1 cellular context compared by ENCODE assay signal in the genomic region with DNA sequence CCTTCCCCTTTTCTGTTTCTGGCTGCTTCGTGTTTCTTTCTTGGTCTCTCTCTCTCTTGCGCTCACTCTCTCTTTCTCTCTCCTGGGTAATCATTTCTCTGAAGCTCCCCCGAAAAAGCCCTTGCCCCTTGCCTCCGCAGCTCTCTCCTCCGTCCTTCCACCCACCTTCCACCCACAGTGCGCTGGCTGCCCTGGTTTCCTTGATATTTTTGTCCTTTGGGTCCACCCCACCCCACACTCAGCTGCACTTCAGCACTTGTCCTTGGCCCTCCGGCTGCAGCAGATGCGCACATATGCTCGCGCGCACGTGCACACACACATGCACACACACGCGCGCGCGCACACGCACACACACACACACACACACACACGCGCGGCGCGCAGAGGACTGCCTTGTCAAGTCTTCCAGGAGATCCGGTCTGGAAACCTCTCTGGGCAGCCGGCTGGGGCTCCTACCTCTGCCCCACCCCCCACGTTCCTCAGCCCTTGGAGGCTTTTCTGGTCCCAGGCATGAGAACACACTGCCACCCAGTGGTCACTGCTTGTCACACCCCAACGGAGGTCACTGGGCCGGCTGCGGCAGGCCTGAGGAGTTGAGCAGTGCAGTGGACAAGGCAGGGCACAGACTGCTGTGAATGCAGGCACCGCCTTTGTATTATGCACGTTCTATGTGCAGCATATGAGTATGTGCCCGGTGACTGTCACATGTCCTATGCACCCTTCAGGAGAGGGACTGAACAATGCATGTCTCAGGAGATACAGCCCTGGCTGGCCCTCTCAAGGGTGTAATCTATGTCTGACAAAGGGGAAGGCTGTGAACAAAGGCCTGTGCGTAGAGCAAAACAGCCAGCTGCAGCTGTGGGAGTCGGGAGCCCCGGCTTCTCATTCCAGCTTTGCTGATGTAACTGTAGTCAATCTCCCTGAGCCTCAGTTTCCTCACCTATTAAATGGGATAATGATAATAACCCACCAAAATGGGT.
A peak's percentile ranks its signal among the peaks of the same experiment; 100 is the strongest.
TF ChIP-seq lines count a peak whose summit lies in the region.

No MANE protein-coding gene starts in this region.

TF ChIP-seq in H1, 55 proteins besides CTCF, POLR2A, EP300 and RAD21 (continues in another document):
- no peak for TF ChIP-seq JUN (IDR thresholded peaks at IDR 0.05; ENCODE audit: low read depth, low read length)
- no peak; the same call in 1 of the 2 replicates for TF ChIP-seq CEBPB (IDR thresholded peaks at IDR 0.05; ENCODE audit: low read depth, low read length)
- 0 out of 2 replicates have a peak, but pooled peaks have one; percentile 19 for TF ChIP-seq TBP (IDR thresholded peaks at IDR 0.05; ENCODE audit: low read depth, low read length)
- no peak for TF ChIP-seq KDM5A (IDR thresholded peaks at IDR 0.05; ENCODE audit: low read length)
- TF ChIP-seq GTF2F1 (IDR thresholded peaks at IDR 0.05; ENCODE audit: borderline replicate concordance, low read depth, low read length) = no peak
- no peak for TF ChIP-seq CHD1 (IDR thresholded peaks at IDR 0.05; ENCODE audit: low read depth, low read length)
- TF ChIP-seq HDAC2 (IDR thresholded peaks at IDR 0.05; ENCODE audit: borderline replicate concordance in 1 of 2, low read depth in 2 of 2, low read length in 2 of 2) = no peak; a peak in 1 of 4 replicates
- TF ChIP-seq KDM1A (IDR thresholded peaks at IDR 0.05; ENCODE audit: borderline replicate concordance, low read length) = no peak
- TF ChIP-seq TEAD4 (IDR thresholded peaks at IDR 0.05; ENCODE audit: low read depth, low read length) = no peak
- no peak for TF ChIP-seq TAF7 (optimal IDR thresholded peaks at IDR 0.05; ENCODE audit: borderline replicate concordance, low read depth, low read length)
- TF ChIP-seq, protein P1, sequence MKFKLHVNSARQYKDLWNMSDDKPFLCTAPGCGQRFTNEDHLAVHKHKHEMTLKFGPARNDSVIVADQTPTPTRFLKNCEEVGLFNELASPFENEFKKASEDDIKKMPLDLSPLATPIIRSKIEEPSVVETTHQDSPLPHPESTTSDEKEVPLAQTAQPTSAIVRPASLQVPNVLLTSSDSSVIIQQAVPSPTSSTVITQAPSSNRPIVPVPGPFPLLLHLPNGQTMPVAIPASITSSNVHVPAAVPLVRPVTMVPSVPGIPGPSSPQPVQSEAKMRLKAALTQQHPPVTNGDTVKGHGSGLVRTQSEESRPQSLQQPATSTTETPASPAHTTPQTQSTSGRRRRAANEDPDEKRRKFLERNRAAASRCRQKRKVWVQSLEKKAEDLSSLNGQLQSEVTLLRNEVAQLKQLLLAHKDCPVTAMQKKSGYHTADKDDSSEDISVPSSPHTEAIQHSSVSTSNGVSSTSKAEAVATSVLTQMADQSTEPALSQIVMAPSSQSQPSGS (IDR thresholded peaks at IDR 0.05; ENCODE audit: low read length) = peak; percentile 77
- TF ChIP-seq NANOG (IDR thresholded peaks at IDR 0.05; ENCODE audit: insufficient read depth, low read depth, low read length, poor library complexity, severe bottlenecking) = no peak
- TF ChIP-seq CREB1 (IDR thresholded peaks at IDR 0.05) = peak; percentile 78
- no peak for TF ChIP-seq FOSL1 (IDR thresholded peaks at IDR 0.05; ENCODE audit: insufficient read depth, low read depth, low read length)
- TF ChIP-seq JUND (IDR thresholded peaks at IDR 0.05; ENCODE audit: low read length) = no peak
- peak; percentile 59; the same call in 1 of the 2 replicates for TF ChIP-seq CHD2 (IDR thresholded peaks at IDR 0.05; ENCODE audit: low read length)
- TF ChIP-seq BACH1 (IDR thresholded peaks at IDR 0.05; ENCODE audit: low read length) = 0 out of 2 replicates have a peak, but pooled peaks have one; percentile 24
- peak; percentile 88 for TF ChIP-seq ASH2L (IDR thresholded peaks at IDR 0.05; ENCODE audit: low read length)
- TF ChIP-seq BRCA1 (IDR thresholded peaks at IDR 0.05; ENCODE audit: low read depth, low read length) = no peak
- TF ChIP-seq, protein P2, sequence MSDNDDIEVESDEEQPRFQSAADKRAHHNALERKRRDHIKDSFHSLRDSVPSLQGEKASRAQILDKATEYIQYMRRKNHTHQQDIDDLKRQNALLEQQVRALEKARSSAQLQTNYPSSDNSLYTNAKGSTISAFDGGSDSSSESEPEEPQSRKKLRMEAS (IDR thresholded peaks at IDR 0.05) = peak; percentile 88
- no peak for TF ChIP-seq SP4 (IDR thresholded peaks at IDR 0.05; ENCODE audit: low read length)
- peak; percentile 38 to 80; a peak in 2 of 4 replicates for TF ChIP-seq SIN3A (conservative IDR thresholded peaks at IDR 0.05 in 1 of 2, IDR thresholded peaks at IDR 0.05 in 1 of 2; ENCODE audit: low read depth in 1 of 2, low read length in 2 of 2)
- TF ChIP-seq POLR2AphosphoS5 (IDR thresholded peaks at IDR 0.05; ENCODE audit: low read depth, low read length) = peak; percentile 46
- no peak for TF ChIP-seq MAFK (IDR thresholded peaks at IDR 0.05; ENCODE audit: low read depth, low read length)
- TF ChIP-seq HDAC6 (IDR thresholded peaks at IDR 0.05; ENCODE audit: low read depth, low read length) = no peak
- peak; percentile 41; the same call in 1 of the 2 replicates for TF ChIP-seq SP1 (IDR thresholded peaks at IDR 0.05; ENCODE audit: low read depth, low read length)
- TF ChIP-seq, protein P3, sequence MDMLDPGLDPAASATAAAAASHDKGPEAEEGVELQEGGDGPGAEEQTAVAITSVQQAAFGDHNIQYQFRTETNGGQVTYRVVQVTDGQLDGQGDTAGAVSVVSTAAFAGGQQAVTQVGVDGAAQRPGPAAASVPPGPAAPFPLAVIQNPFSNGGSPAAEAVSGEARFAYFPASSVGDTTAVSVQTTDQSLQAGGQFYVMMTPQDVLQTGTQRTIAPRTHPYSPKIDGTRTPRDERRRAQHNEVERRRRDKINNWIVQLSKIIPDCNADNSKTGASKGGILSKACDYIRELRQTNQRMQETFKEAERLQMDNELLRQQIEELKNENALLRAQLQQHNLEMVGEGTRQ (IDR thresholded peaks at IDR 0.05; ENCODE audit: low read length) = no peak
- TF ChIP-seq SP2 (IDR thresholded peaks at IDR 0.05; ENCODE audit: low read length) = no peak
- TF ChIP-seq SRF (IDR thresholded peaks at IDR 0.05; ENCODE audit: low read depth, low read length) = 0 out of 2 replicates have a peak, but pooled peaks have one; percentile 23
- TF ChIP-seq CTBP2 (IDR thresholded peaks at IDR 0.05; ENCODE audit: borderline replicate concordance, insufficient read depth, insufficient read length, low read length) = no peak
- no peak for TF ChIP-seq TCF12 (IDR thresholded peaks at IDR 0.05; ENCODE audit: low read depth, low read length)
- peak; percentile 60 for TF ChIP-seq KDM4A (IDR thresholded peaks at IDR 0.05; ENCODE audit: low read depth, low read length, severe bottlenecking)
- TF ChIP-seq YY1 (IDR thresholded peaks at IDR 0.05; ENCODE audit: low read depth, low read length) = no peak
- no peak for TF ChIP-seq POU5F1 (IDR thresholded peaks at IDR 0.05; ENCODE audit: low read depth, low read length)
- TF ChIP-seq, protein P4, sequence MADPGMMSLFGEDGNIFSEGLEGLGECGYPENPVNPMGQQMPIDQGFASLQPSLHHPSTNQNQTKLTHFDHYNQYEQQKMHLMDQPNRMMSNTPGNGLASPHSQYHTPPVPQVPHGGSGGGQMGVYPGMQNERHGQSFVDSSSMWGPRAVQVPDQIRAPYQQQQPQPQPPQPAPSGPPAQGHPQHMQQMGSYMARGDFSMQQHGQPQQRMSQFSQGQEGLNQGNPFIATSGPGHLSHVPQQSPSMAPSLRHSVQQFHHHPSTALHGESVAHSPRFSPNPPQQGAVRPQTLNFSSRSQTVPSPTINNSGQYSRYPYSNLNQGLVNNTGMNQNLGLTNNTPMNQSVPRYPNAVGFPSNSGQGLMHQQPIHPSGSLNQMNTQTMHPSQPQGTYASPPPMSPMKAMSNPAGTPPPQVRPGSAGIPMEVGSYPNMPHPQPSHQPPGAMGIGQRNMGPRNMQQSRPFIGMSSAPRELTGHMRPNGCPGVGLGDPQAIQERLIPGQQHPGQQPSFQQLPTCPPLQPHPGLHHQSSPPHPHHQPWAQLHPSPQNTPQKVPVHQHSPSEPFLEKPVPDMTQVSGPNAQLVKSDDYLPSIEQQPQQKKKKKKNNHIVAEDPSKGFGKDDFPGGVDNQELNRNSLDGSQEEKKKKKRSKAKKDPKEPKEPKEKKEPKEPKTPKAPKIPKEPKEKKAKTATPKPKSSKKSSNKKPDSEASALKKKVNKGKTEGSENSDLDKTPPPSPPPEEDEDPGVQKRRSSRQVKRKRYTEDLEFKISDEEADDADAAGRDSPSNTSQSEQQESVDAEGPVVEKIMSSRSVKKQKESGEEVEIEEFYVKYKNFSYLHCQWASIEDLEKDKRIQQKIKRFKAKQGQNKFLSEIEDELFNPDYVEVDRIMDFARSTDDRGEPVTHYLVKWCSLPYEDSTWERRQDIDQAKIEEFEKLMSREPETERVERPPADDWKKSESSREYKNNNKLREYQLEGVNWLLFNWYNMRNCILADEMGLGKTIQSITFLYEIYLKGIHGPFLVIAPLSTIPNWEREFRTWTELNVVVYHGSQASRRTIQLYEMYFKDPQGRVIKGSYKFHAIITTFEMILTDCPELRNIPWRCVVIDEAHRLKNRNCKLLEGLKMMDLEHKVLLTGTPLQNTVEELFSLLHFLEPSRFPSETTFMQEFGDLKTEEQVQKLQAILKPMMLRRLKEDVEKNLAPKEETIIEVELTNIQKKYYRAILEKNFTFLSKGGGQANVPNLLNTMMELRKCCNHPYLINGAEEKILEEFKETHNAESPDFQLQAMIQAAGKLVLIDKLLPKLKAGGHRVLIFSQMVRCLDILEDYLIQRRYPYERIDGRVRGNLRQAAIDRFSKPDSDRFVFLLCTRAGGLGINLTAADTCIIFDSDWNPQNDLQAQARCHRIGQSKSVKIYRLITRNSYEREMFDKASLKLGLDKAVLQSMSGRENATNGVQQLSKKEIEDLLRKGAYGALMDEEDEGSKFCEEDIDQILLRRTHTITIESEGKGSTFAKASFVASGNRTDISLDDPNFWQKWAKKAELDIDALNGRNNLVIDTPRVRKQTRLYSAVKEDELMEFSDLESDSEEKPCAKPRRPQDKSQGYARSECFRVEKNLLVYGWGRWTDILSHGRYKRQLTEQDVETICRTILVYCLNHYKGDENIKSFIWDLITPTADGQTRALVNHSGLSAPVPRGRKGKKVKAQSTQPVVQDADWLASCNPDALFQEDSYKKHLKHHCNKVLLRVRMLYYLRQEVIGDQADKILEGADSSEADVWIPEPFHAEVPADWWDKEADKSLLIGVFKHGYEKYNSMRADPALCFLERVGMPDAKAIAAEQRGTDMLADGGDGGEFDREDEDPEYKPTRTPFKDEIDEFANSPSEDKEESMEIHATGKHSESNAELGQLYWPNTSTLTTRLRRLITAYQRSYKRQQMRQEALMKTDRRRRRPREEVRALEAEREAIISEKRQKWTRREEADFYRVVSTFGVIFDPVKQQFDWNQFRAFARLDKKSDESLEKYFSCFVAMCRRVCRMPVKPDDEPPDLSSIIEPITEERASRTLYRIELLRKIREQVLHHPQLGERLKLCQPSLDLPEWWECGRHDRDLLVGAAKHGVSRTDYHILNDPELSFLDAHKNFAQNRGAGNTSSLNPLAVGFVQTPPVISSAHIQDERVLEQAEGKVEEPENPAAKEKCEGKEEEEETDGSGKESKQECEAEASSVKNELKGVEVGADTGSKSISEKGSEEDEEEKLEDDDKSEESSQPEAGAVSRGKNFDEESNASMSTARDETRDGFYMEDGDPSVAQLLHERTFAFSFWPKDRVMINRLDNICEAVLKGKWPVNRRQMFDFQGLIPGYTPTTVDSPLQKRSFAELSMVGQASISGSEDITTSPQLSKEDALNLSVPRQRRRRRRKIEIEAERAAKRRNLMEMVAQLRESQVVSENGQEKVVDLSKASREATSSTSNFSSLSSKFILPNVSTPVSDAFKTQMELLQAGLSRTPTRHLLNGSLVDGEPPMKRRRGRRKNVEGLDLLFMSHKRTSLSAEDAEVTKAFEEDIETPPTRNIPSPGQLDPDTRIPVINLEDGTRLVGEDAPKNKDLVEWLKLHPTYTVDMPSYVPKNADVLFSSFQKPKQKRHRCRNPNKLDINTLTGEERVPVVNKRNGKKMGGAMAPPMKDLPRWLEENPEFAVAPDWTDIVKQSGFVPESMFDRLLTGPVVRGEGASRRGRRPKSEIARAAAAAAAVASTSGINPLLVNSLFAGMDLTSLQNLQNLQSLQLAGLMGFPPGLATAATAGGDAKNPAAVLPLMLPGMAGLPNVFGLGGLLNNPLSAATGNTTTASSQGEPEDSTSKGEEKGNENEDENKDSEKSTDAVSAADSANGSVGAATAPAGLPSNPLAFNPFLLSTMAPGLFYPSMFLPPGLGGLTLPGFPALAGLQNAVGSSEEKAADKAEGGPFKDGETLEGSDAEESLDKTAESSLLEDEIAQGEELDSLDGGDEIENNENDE (IDR thresholded peaks at IDR 0.05; ENCODE audit: insufficient replicate concordance, low read length) = no peak
- TF ChIP-seq, protein P5, sequence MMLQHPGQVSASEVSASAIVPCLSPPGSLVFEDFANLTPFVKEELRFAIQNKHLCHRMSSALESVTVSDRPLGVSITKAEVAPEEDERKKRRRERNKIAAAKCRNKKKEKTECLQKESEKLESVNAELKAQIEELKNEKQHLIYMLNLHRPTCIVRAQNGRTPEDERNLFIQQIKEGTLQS (IDR thresholded peaks at IDR 0.05; ENCODE audit: insufficient read depth, low read depth, low read length) = no peak
- TF ChIP-seq ZNF274 (IDR thresholded peaks at IDR 0.05; ENCODE audit: borderline replicate concordance, extremely low read depth, low read length) = no peak
- TF ChIP-seq RXRA (IDR thresholded peaks at IDR 0.05; ENCODE audit: insufficient read depth, low read depth, low read length) = no peak
- no peak for TF ChIP-seq SIX5 (IDR thresholded peaks at IDR 0.05; ENCODE audit: low read depth, low read length)
- no peak for TF ChIP-seq SUZ12 (IDR thresholded peaks at IDR 0.05; ENCODE audit: low read length)
- 0 out of 2 replicates have a peak, but pooled peaks have one; percentile 19 for TF ChIP-seq EGR1 (IDR thresholded peaks at IDR 0.05; ENCODE audit: borderline replicate concordance, low read depth, low read length)
- no peak for TF ChIP-seq RBBP5 (IDR thresholded peaks at IDR 0.05; ENCODE audit: borderline replicate concordance, low read depth, low read length)
- peak; percentile 32 for TF ChIP-seq SAP30 (IDR thresholded peaks at IDR 0.05; ENCODE audit: insufficient read depth, insufficient replicate concordance, low read length)
- no peak for TF ChIP-seq SIRT6 (IDR thresholded peaks at IDR 0.05; ENCODE audit: low read length)
- TF ChIP-seq CBX5 (IDR thresholded peaks at IDR 0.05; ENCODE audit: low read depth, low read length) = no peak
- TF ChIP-seq EZH2 (IDR thresholded peaks at IDR 0.05; ENCODE audit: low read depth, low read length, severe bottlenecking) = peak; percentile 10
- TF ChIP-seq PHF8 (conservative IDR thresholded peaks at IDR 0.05; ENCODE audit: low read depth, low read length) = no peak
- TF ChIP-seq TAF1 (IDR thresholded peaks at IDR 0.05; ENCODE audit: low read depth, low read length) = 0 out of 2 replicates have a peak, but pooled peaks have one; percentile 47
- no peak for TF ChIP-seq RNF2 (IDR thresholded peaks at IDR 0.05; ENCODE audit: borderline replicate concordance, low read depth, low read length, missing control alignments, poor library complexity, severe bottlenecking)
- TF ChIP-seq GABPA (IDR thresholded peaks at IDR 0.05; ENCODE audit: borderline replicate concordance, insufficient read depth, low read length) = no peak
- no peak for TF ChIP-seq RFX5 (IDR thresholded peaks at IDR 0.05; ENCODE audit: borderline replicate concordance, low read depth, low read length)
- 0 out of 2 replicates have a peak, but pooled peaks have one; percentile 8 for TF ChIP-seq NRF1 (IDR thresholded peaks at IDR 0.05; ENCODE audit: low read depth, low read length)
- no peak for TF ChIP-seq CBX8 (IDR thresholded peaks at IDR 0.05; ENCODE audit: borderline replicate concordance, low read depth, low read length)
